In the genomic region with DNA sequence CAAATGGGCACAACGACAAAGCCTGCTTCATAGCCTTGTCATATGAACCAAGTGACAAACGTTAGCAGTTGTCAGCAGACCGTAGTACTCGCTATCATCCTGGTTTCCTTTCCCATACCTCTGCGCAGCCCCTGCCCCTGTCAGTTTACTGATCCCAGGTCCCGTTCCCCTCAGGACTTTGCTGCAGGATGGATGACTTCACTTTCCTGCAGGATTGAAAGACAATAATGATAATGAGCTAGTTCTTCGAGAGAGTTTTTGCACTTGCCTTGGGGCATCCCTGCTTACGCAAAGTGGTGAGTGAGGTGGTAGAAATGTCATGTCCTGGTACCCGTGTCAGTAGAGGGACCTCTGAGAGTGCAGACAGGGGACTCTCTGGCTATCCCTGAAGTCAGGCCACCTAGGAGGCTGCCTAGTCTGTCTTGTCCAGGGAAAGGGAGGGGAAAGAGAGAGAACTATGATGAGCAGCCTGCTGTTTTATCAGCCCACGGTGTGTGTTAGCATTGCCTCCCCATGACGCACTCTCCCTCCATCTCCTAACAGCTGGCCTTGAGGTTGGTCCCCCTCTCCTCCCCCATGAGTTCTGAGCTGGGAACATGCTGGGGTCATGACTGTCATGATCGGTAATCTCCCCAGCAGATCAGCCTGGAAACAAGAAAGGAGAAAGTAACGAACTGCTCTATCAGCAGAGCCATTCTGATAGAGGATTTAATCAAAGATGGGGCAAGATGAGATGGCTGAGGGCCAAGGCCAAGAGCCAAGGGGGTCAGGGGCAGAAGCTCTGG, we compare ENCODE assay signal across 23 cellular contexts. TPM values are rescaled to one million over a fixed set of nuclear protein-coding genes. Genes with fewer than 3 reads are reported as not detected.
DNase-seq lines count a peak whose midpoint lies in the region; ATAC-seq, FAIRE-seq and TF ChIP-seq lines count a peak whose summit lies in the region.
"Had no signal": no experiment of that assay in that cellular context is flagged by ENCODE, and none has a peak within 500 bp of the region (broad histone marks: within the 10 kb centered on the region; RNA-seq: fewer than 3 reads in every experiment).

No MANE protein-coding gene starts in this region.

- H3K14ac ChIP-seq in H1 (ENCODE audit: insufficient read length): no peak overlapping the region

- TF ChIP-seq CTCF in HEK293 (tag by site-specific recombination; IDR thresholded peaks at IDR 0.05) (no peak), SK-N-SH (IDR thresholded peaks at IDR 0.05) (no peak), H1 (IDR thresholded peaks at IDR 0.05; ENCODE audit: control extremely low read depth in 1 of 3, insufficient read depth in 1 of 3, low read depth in 1 of 3, low read length in 3 of 3) (no peak)

- no peak overlapping the region for H2BK15ac ChIP-seq in H1 (ENCODE audit: low read length)

- 51% methylated on average over 13 of the region's 13 CpGs for WGBS in SK-N-SH (ENCODE audit: low lambda C conversion rate)
- WGBS in H1 (ENCODE audit: extremely low coverage in 1 of 2, insufficient coverage in 1 of 2, insufficient read length in 1 of 2, insufficient replicate concordance in 2 of 2, low coverage in 1 of 2, low lambda C conversion rate in 2 of 2, missing lambda C conversion rate in 1 of 2), 2 experiments: 86% methylated on average over 13 of the region's 13 CpGs; no CpG with 5 or more reads in 1 of the 2 experiments

- CTCF ChIA-PET in HEK293 (lab: Yijun Ruan, JAX) (interaction anchor here (0.9 to 1.4 kb wide), 5 partner anchors 13 to 81 kb away, joined by 3 to 6 read pairs (median 3); no protein-coding TSS in a partner anchor), SK-N-SH (lab: Yijun Ruan, JAX) (interaction anchor here (0.6 to 6.9 kb wide), 10 partner anchors 14 to 399 kb away, joined by 3 to 57 read pairs (median 5); a partner anchor contains a TSS), H1 (lab: Charles Lee; ENCODE audit: partially characterized antibody) (interaction anchor here (0.6 to 5.4 kb wide), 15 partner anchors 11 to 245 kb away, joined by 3 to 33 read pairs (median 4); no protein-coding TSS in a partner anchor)

- H3K79me1 ChIP-seq in H1 (ENCODE audit: low read depth, low read length): no peaks in the 10 kb centered on the region

- H3K4me1 ChIP-seq in HEK293 (ENCODE audit: control insufficient read depth, insufficient read depth, low read length): no peaks in the 10 kb centered on the region
- peaks cover 0 to 14% of the 10 kb centered on the region in 2 experiments; a peak in 2 of 4 replicates for H3K4me1 ChIP-seq in SK-N-SH (ENCODE audit: control insufficient read depth in 1 of 2, insufficient read depth in 2 of 2, low read depth in 1 of 2, low read length in 1 of 2)
- peaks cover 0 to 11% (median 0%) of the 10 kb centered on the region in 4 experiments; a peak in 4 of 7 replicates for H3K4me1 ChIP-seq in H1 (replicated peaks in 1 of 4; ENCODE audit: control insufficient read depth in 3 of 4, insufficient read depth in 4 of 4, low read length in 3 of 4)
- H3K4me1 ChIP-seq: Caco-2, gastrocnemius medialis had no signal

- H3K56ac ChIP-seq in H1 (replicated peaks; ENCODE audit: insufficient read length, low read depth, low read length): no peak overlapping the region

- intact Hi-C loops in sciatic nerve (cut with DNase I): no loop called here

- no peak overlapping the region for H3K4me2 ChIP-seq in SK-N-SH
- no peak overlapping the region for H3K4me2 ChIP-seq in H1 (ENCODE audit: insufficient read depth in 1 of 2, low read depth in 2 of 2, low read length in 2 of 2)
- H3K4me2 ChIP-seq: smooth muscle cell had no signal

- H2BK12ac ChIP-seq in H1 (ENCODE audit: low read depth, low read length): no peak overlapping the region

- no peak overlapping the region for H4K5ac ChIP-seq in H1 (ENCODE audit: insufficient read length, low read depth, low read length)

- POLR2A ChIA-PET in HEK293 (lab: Yijun Ruan, JAX) (no interaction called here), SK-N-SH (lab: Yijun Ruan, JAX) (no interaction called here), H1 (lab: Charles Lee; ENCODE audit: partially characterized antibody) (interaction anchor here (1.0 to 1.4 kb wide), 3 partner anchors 9 to 41 kb away, joined by 3 to 5 read pairs (median 3); a partner anchor contains a TSS)

- H3K27me3 ChIP-seq in SK-N-SH (ENCODE audit: insufficient read depth) (peaks cover 11% of the 10 kb centered on the region; the same call in 1 of the 2 replicates), H1 (replicated peaks in 1 of 4; ENCODE audit: control insufficient read depth in 3 of 4, extremely low read depth in 1 of 4, insufficient read depth in 3 of 4, low read length in 3 of 4) (peaks cover 0 to 8% (median 3%) of the 10 kb centered on the region in 4 experiments; a peak in 4 of 7 replicates)
- H3K27me3 ChIP-seq: left lung had no signal

- H2BK20ac ChIP-seq in H1 (ENCODE audit: low read length): no peak overlapping the region

- no peak overlapping the region for H4K91ac ChIP-seq in H1 (replicated peaks; ENCODE audit: insufficient read length, low read length)

- peak overlapping the region; percentile 0 for H4K8ac ChIP-seq in H1 (ENCODE audit: extremely low read depth, insufficient read depth, low read length)

- H3K27ac ChIP-seq in HEK293 (ENCODE audit: extremely low read depth, low read depth, low read length) (no peak overlapping the region), SK-N-SH (ENCODE audit: low read depth in 2 of 2, low read length in 1 of 2) (no peak overlapping the region), H1 (ENCODE audit: low read depth, low read length) (no peak overlapping the region)
- H3K27ac ChIP-seq: gastrocnemius medialis had no signal

- H3K23me2 ChIP-seq in H1 (ENCODE audit: low read depth, low read length): 0 out of 2 replicates have a peak, but pooled peaks cover 2% of the 10 kb centered on the region

- no peak overlapping the region for H2AFZ ChIP-seq in SK-N-SH (ENCODE audit: low read depth)
- no peak overlapping the region for H2AFZ ChIP-seq in H1 (ENCODE audit: low read length)

- no peaks in the 10 kb centered on the region for H4K20me1 ChIP-seq in SK-N-SH (ENCODE audit: insufficient read depth)
- no peaks in the 10 kb centered on the region for H4K20me1 ChIP-seq in H1 (replicated peaks in 1 of 2; ENCODE audit: control insufficient read depth in 1 of 2, insufficient read depth in 2 of 2, low read length in 2 of 2)

- TF ChIP-seq EP300 in SK-N-SH (IDR thresholded peaks at IDR 0.05; ENCODE audit: borderline replicate concordance in 1 of 2, low read depth in 1 of 2, low read length in 1 of 2) (no peak), H1 (IDR thresholded peaks at IDR 0.05; ENCODE audit: borderline replicate concordance in 1 of 2, low read depth in 2 of 2, low read length in 2 of 2) (no peak)

- H2AK5ac ChIP-seq in H1 (ENCODE audit: low read depth, low read length): no peak overlapping the region

- H3K36me3 ChIP-seq in HEK293 (ENCODE audit: control insufficient read depth in 2 of 2, insufficient read depth in 1 of 2, low read length in 2 of 2) (no peaks in the 10 kb centered on the region), SK-N-SH (replicated peaks in 1 of 2; ENCODE audit: control insufficient read depth in 1 of 2, insufficient read depth in 2 of 2, low read length in 1 of 2) (no peaks in the 10 kb centered on the region), H1 (ENCODE audit: control insufficient read depth in 2 of 4, insufficient read depth in 4 of 4, low read length in 3 of 4) (no peaks in the 10 kb centered on the region)
- H3K36me3 ChIP-seq: esophagus squamous epithelium, gastrocnemius medialis, left lung had no signal

- peak; percentile 66 for DNase-seq in SK-N-SH
- DNase-seq in H1 (ENCODE audit: low read depth in 1 of 2, low spot score in 2 of 2): peak in 1 of 2 experiments; percentile 40
- peak; percentile 12 for DNase-seq in sciatic nerve (ENCODE audit: low spot score)
- DNase-seq in NCI-H1417 (lab: John Stamatoyannopoulos, UW): no peak
- DNase-seq in superior temporal gyrus (ENCODE audit: extremely low spot score): no peak
- DNase-seq in NCI-H524 treated with DMSO at 0.1 percent for 48 hours (lab: John Stamatoyannopoulos, UW): no peak
- DNase-seq in GM19239 (ENCODE audit: insufficient read length, low spot score): no peak
- DNase-seq: activated CD4-positive, alpha-beta T cell treated with anti-CD3 and anti-CD28 coated beads for 4 hours; activated naive CD4-positive, alpha-beta T cell treated with anti-CD3 and anti-CD28 coated beads, Interleukin-2, amount 10 ng/mL, durations not matched to agents 7 days and 5 days; activated T-cell treated with anti-CD3 and anti-CD28 coated beads, Interleukin-2, amount 50 U/mL, for 4 hours; esophagus squamous epithelium; gastrocnemius medialis; GDM1; left lung; mesenchymal stem cell; NCI-H1092; NCI-H2081; NCI-H2227 treated with DMSO at 0.1 percent for 48 hours; stimulated activated CD4-positive, alpha-beta T cell treated with anti-CD3 and anti-CD28 coated beads, Interleukin-1b, Interleukin-23, amount 100 ng/mL, for 48 hours had no signal

- no peaks in the 10 kb centered on the region for H3K79me2 ChIP-seq in SK-N-SH (ENCODE audit: insufficient read depth)
- H3K79me2 ChIP-seq in H1 (ENCODE audit: control insufficient read depth in 1 of 2, insufficient read depth in 2 of 2, low read length in 2 of 2): no peaks in the 10 kb centered on the region

- H3K4me3 ChIP-seq in HEK293 (ENCODE audit: low read depth, low read length): no peak overlapping the region
- H3K4me3 ChIP-seq in SK-N-SH (ENCODE audit: low read depth in 2 of 2, low read length in 1 of 2): no peak overlapping the region
- H3K4me3 ChIP-seq in H1 (ENCODE audit: extremely low read depth in 1 of 4, insufficient read depth in 2 of 4, low read depth in 3 of 4, low read length in 4 of 4): no peak overlapping the region
- H3K4me3 ChIP-seq: esophagus squamous epithelium, gastrocnemius medialis, left lung, smooth muscle cell had no signal

- FAIRE-seq in H1 (lab: Jason Lieb, UNC): no peak
- FAIRE-seq in GM19239 (lab: Jason Lieb, UNC): no peak
- FAIRE-seq: H54 had no signal

- no peak overlapping the region for H3K18ac ChIP-seq in H1 (ENCODE audit: extremely low read depth, low read length)

- no peak overlapping the region for H2BK5ac ChIP-seq in H1 (ENCODE audit: low read depth, low read length)

- no peak for TF ChIP-seq RAD21 in SK-N-SH (IDR thresholded peaks at IDR 0.05; ENCODE audit: low read length)
- no peak for TF ChIP-seq RAD21 in H1 (IDR thresholded peaks at IDR 0.05 in 1 of 2, conservative IDR thresholded peaks at IDR 0.05 in 1 of 2; ENCODE audit: low read depth in 2 of 2, low read length in 2 of 2)

- no peaks in the 10 kb centered on the region for H3K9me2 ChIP-seq in SK-N-SH

- H3K9ac ChIP-seq in SK-N-SH (no peak overlapping the region), H1 (replicated peaks in 1 of 4; ENCODE audit: extremely low read depth in 1 of 4, low read depth in 3 of 4, low read length in 3 of 4) (no peak overlapping the region; a peak in 1 of 7 replicates)

- no peak overlapping the region for H2BK120ac ChIP-seq in H1 (replicated peaks; ENCODE audit: low read depth, low read length)

- H3F3A ChIP-seq in SK-N-SH (replicated peaks; ENCODE audit: insufficient read depth): no peaks in the 10 kb centered on the region

- H3K4ac ChIP-seq in H1 (replicated peaks; ENCODE audit: insufficient read length, low read depth, low read length): no peak overlapping the region

- no peak for TF ChIP-seq POLR2A in H1 (IDR thresholded peaks at IDR 0.05; ENCODE audit: control extremely low read depth in 1 of 2, low read depth in 2 of 2, low read length in 2 of 2)

- H3K23ac ChIP-seq in H1 (ENCODE audit: insufficient read length): no peak overlapping the region

- H3K9me3 ChIP-seq in HEK293 (ENCODE audit: control insufficient read depth, insufficient read depth, low read depth, low read length) (no peaks in the 10 kb centered on the region), SK-N-SH (no peaks in the 10 kb centered on the region), H1 (ENCODE audit: insufficient read depth in 2 of 2, low read depth in 1 of 2, low read length in 1 of 2) (no peaks in the 10 kb centered on the region)
- H3K9me3 ChIP-seq: Caco-2, esophagus squamous epithelium, gastrocnemius medialis, left lung had no signal

- no peak for ATAC-seq in sciatic nerve
- ATAC-seq: activated T-cell treated with anti-CD3 and anti-CD28 coated beads, Interleukin-2, amount 50 U/mL, for 4 hours; gastrocnemius medialis had no signal

RNA-seq across cellular contexts. Expression of a gene that starts 53.7 kb away (rescaled TPM):
- 2.6 and 3.8 TPM in 2 replicates for polyA plus RNA-seq in SK-N-SH (2012; rRNA removed)
- polyA plus RNA-seq in SK-N-SH (2012; cell fraction: cytosol; rRNA removed): 4.0 and 5.0 TPM in 2 replicates
- 5.6 and 9.0 TPM in 2 replicates for polyA plus RNA-seq in SK-N-SH (2012; cell fraction: nucleus; rRNA removed)
- 23.3 and 26.3 TPM in 2 replicates for total RNA-seq in H1 (2021; fragmentation: NEBNext Ultra II Directional; extraction: Animal tissue kit (Norgen Biotek cat#: 25700))
- 2.5 and 2.9 TPM in 2 replicates for polyA plus RNA-seq in H1 (2011; rRNA removed)
- 4.0 TPM for polyA plus RNA-seq in H1 (2011; cell fraction: cytosol; rRNA removed)
- 4.1 TPM for polyA plus RNA-seq in H1 (2011; cell fraction: nucleus; rRNA removed)
- 4.2 to 7.4 TPM (median 5.9 TPM) in 4 replicates for polyA plus RNA-seq in H1 (2012, experiment 1 of 2)
- 1.6 TPM for polyA plus RNA-seq in H1 (2012, experiment 2 of 2)
- 9.6 TPM for polyA plus RNA-seq in H1 (2013, experiment 1 of 2)
- polyA plus RNA-seq in H1 (2013, experiment 2 of 2): 8.7 TPM
- 11.5 and 11.6 TPM in 2 replicates for polyA minus RNA-seq in H1 (2011; rRNA and poly(A)+ RNA removed)
- polyA minus RNA-seq in H1 (2011; cell fraction: cytosol; rRNA and poly(A)+ RNA removed): 6.1 TPM
- 13.7 TPM for polyA minus RNA-seq in H1 (2011; cell fraction: nucleus; rRNA and poly(A)+ RNA removed)
- 72.1 TPM for total RNA-seq in sciatic nerve

Comparison
In these comparisons a context has a peak if more than half of its experiments do, and no peak if none do; other contexts are left out.
1. DNase-seq: peak in SK-N-SH (single experiment) and sciatic nerve (single experiment); none in NCI-H1417 (0 of 3), superior temporal gyrus (single experiment), NCI-H524 treated with DMSO at 0.1 percent for 48 hours (single experiment) and GM19239 (single experiment).